ENCODE assay signal across 15 cellular contexts in genomic region chr2:107133412-107133811, GRCh38.
A peak's percentile ranks its signal among the peaks of the same experiment; 100 is the strongest.
DNase-seq lines count a peak whose midpoint lies in the region; ATAC-seq, FAIRE-seq and TF ChIP-seq lines count a peak whose summit lies in the region.
"Had no signal": no experiment of that assay in that cellular context is flagged by ENCODE, and none has a peak within 500 bp of the region (broad histone marks: within the 10 kb centered on the region; RNA-seq: fewer than 3 reads in every experiment).

No MANE protein-coding gene starts in this region.

- H3K4me1 ChIP-seq in HepG2 (ENCODE audit: insufficient read depth, low read length) (no peaks in the 10 kb centered on the region), right lobe of liver (no peaks in the 10 kb centered on the region), neuronal stem cell (ENCODE audit: control insufficient read depth in 2 of 2, insufficient read depth in 1 of 2, low read depth in 1 of 2, low read length in 2 of 2) (no peaks in the 10 kb centered on the region)

- no peak overlapping the region for H3K4me2 ChIP-seq in HepG2 (ENCODE audit: low read depth, low read length)
- H3K4me2 ChIP-seq in neuronal stem cell (ENCODE audit: insufficient read depth, low read length, poor library complexity, severe bottlenecking), result no peak overlapping the region

- no peak overlapping the region for H3K23ac ChIP-seq in neuronal stem cell (ENCODE audit: low read depth, low read length, poor library complexity)

- no peaks in the 10 kb centered on the region for H3K27me3 Mint-ChIP-seq in activated CD4-positive, alpha-beta T cell treated with anti-CD3 and anti-CD28 coated beads, Interleukin-2, amount 10 ng/mL, durations not matched to agents 7 days and 5 days
- H3K27me3 Mint-ChIP-seq: CD4-positive, alpha-beta memory T cell had no signal

- H3K9me3 ChIP-seq in HepG2 (ENCODE audit: low read length), result no peaks in the 10 kb centered on the region
- H3K9me3 ChIP-seq in right lobe of liver, result no peaks in the 10 kb centered on the region
- H3K9me3 ChIP-seq in neuronal stem cell (replicated peaks in 1 of 2; ENCODE audit: control insufficient read depth in 2 of 2, insufficient read depth in 1 of 2, low read depth in 1 of 2, low read length in 2 of 2), result peaks cover 0 to 5% of the 10 kb centered on the region in 2 donors

- TF ChIP-seq CTCF in HepG2 (CRISPR knock-in tag; IDR thresholded peaks at IDR 0.05) (no peak), right lobe of liver (IDR thresholded peaks at IDR 0.05) (no peak)

- H2BK5ac ChIP-seq in neuronal stem cell (ENCODE audit: low read length), result no peak overlapping the region

- TF ChIP-seq POLR2A in HepG2 (IDR thresholded peaks at IDR 0.05; ENCODE audit: insufficient read depth in 1 of 2, low read depth in 2 of 2, low read length in 2 of 2), result no peak
- no peak for TF ChIP-seq POLR2A in right lobe of liver (IDR thresholded peaks at IDR 0.05)

- ATAC-seq in HepG2, result no peak
- ATAC-seq in right lobe of liver, result no peak
- ATAC-seq in HG03432 (IDR thresholded peaks at IDR 0.05; ENCODE audit: unreplicated experiment), result no peak
- ATAC-seq: HCT116 had no signal

- no peaks in the 10 kb centered on the region for H4K20me1 ChIP-seq in HepG2 (ENCODE audit: insufficient read depth, low read length)

- no peaks in the 10 kb centered on the region for H3K79me2 ChIP-seq in HepG2 (ENCODE audit: insufficient read depth, low read length)

- H3K4me3 ChIP-seq in HepG2 (replicated peaks in 1 of 3; ENCODE audit: insufficient read depth in 1 of 3, low read depth in 2 of 3, low read length in 3 of 3), result no peak overlapping the region
- H3K4me3 ChIP-seq in right lobe of liver, result no peak overlapping the region
- peak overlapping the region in 1 of 2 donors; percentile 65 for H3K4me3 ChIP-seq in neuronal stem cell (ENCODE audit: low read length in 2 of 2)

- no peak overlapping the region for H2BK12ac ChIP-seq in neuronal stem cell (ENCODE audit: low read length)

- no peak for FAIRE-seq in HepG2 (lab: Jason Lieb, UNC)
- FAIRE-seq in HTR-8/SVneo (lab: Jason Lieb, UNC), result peak; percentile 80
- FAIRE-seq: G401.6 had no signal

- CTCF ChIA-PET in HepG2 (lab: Yijun Ruan, JAX; ENCODE audit: low intra/inter-chr PET ratio, low total read pairs), result no interaction called here
- CTCF ChIA-PET in activated CD4-positive, alpha-beta T cell treated with anti-CD3 and anti-CD28 coated beads, Interleukin-2, amount 10 ng/mL, durations not matched to agents 7 days and 5 days (lab: Charles Lee), result no interaction called here

- no peak overlapping the region for H4K8ac ChIP-seq in neuronal stem cell (ENCODE audit: low read depth, low read length)

- BruUV-seq in HepG2 (replicated peaks; lab: Mats Ljungman, UMichigan), result no TSS peak

- H3K27me3 ChIP-seq in HepG2 (ENCODE audit: control insufficient read depth in 1 of 2, insufficient read depth in 2 of 2, low read length in 2 of 2) (no peaks in the 10 kb centered on the region), right lobe of liver (no peaks in the 10 kb centered on the region), neuronal stem cell (ENCODE audit: control insufficient read depth in 3 of 3, insufficient read depth in 3 of 3, low read depth in 1 of 3, low read length in 3 of 3) (no peaks in the 10 kb centered on the region)

- H3K9me3 Mint-ChIP-seq in activated CD4-positive, alpha-beta T cell treated with anti-CD3 and anti-CD28 coated beads, Interleukin-2, amount 10 ng/mL, durations not matched to agents 7 days and 5 days, result no peaks in the 10 kb centered on the region

- TF ChIP-seq EP300 in HepG2 (IDR thresholded peaks at IDR 0.05; ENCODE audit: low read depth in 2 of 2, low read length in 2 of 2), result no peak
- no peak for TF ChIP-seq EP300 in HepG2 (CRISPR knock-in tag; IDR thresholded peaks at IDR 0.05; ENCODE audit: borderline replicate concordance)

- no peak overlapping the region for H3K4me3 Mint-ChIP-seq in activated CD4-positive, alpha-beta T cell treated with anti-CD3 and anti-CD28 coated beads, Interleukin-2, amount 10 ng/mL, durations not matched to agents 7 days and 5 days
- H3K4me3 Mint-ChIP-seq: CD4-positive, alpha-beta memory T cell had no signal

- H3K36me3 Mint-ChIP-seq in activated CD4-positive, alpha-beta T cell treated with anti-CD3 and anti-CD28 coated beads, Interleukin-2, amount 10 ng/mL, durations not matched to agents 7 days and 5 days (ENCODE audit: low read depth), result no peaks in the 10 kb centered on the region
- H3K36me3 Mint-ChIP-seq: CD4-positive, alpha-beta memory T cell had no signal

- no peak overlapping the region for H3K27ac Mint-ChIP-seq in activated CD4-positive, alpha-beta T cell treated with anti-CD3 and anti-CD28 coated beads, Interleukin-2, amount 10 ng/mL, durations not matched to agents 7 days and 5 days
- H3K27ac Mint-ChIP-seq: CD4-positive, alpha-beta memory T cell had no signal

- in situ Hi-C loops in HepG2 (cut with HindIII; ENCODE audit: extremely low pct_ligation_motif_present, low pct_unique_long_range_greater_than_20kb), result no loop called here

- POLR2A ChIA-PET in HepG2 (lab: Yijun Ruan, JAX), result no interaction called here
- POLR2A ChIA-PET in activated CD4-positive, alpha-beta T cell treated with anti-CD3 and anti-CD28 coated beads, Interleukin-2, amount 10 ng/mL, durations not matched to agents 7 days and 5 days (lab: Charles Lee), result no interaction called here

- H4K91ac ChIP-seq in neuronal stem cell (ENCODE audit: low read depth, low read length, poor library complexity), result peak overlapping the region; percentile 5

- H3K27ac ChIP-seq in HepG2 (ENCODE audit: extremely low read length, insufficient read depth, low read length) (no peak overlapping the region), right lobe of liver (no peak overlapping the region), neuronal stem cell (replicated peaks; ENCODE audit: low read length) (no peak overlapping the region)
- H3K27ac ChIP-seq: 22Rv1, C4-2B had no signal

- H3K4me1 Mint-ChIP-seq in activated CD4-positive, alpha-beta T cell treated with anti-CD3 and anti-CD28 coated beads, Interleukin-2, amount 10 ng/mL, durations not matched to agents 7 days and 5 days, result no peaks in the 10 kb centered on the region
- H3K4me1 Mint-ChIP-seq: CD4-positive, alpha-beta memory T cell had no signal

- no peak for TF ChIP-seq RAD21 in HepG2 (CRISPR knock-in tag; IDR thresholded peaks at IDR 0.05)

- H3K36me3 ChIP-seq in HepG2 (replicated peaks in 1 of 2; ENCODE audit: control insufficient read depth in 1 of 2, insufficient read depth in 2 of 2, low read length in 2 of 2) (no peaks in the 10 kb centered on the region), right lobe of liver (no peaks in the 10 kb centered on the region), neuronal stem cell (replicated peaks in 1 of 2; ENCODE audit: control insufficient read depth in 2 of 2, insufficient read depth in 2 of 2, low read length in 2 of 2) (no peaks in the 10 kb centered on the region)

- DNase-seq in HepG2 (ENCODE audit: low spot score) (no peak), right lobe of liver (no peak), HTR-8/SVneo (ENCODE audit: insufficient read length, low spot score) (no peak), neuronal stem cell (ENCODE audit: low spot score) (no peak), UCSD-AML1 (lab: John Stamatoyannopoulos, UW; ENCODE audit: unreplicated experiment) (no peak)
- DNase-seq in activated CD4-positive, alpha-beta T cell treated with anti-CD3 and anti-CD28 coated beads, Interleukin-2, amount 10 ng/mL, durations not matched to agents 7 days and 5 days, result no peak
- DNase-seq: CD4-positive, alpha-beta memory T cell; DMS79; EL; KBM-7 had no signal

- H3K79me1 ChIP-seq in neuronal stem cell (ENCODE audit: low read depth, low read length), result no peaks in the 10 kb centered on the region

- H3K14ac ChIP-seq in neuronal stem cell (ENCODE audit: low read length), result peak overlapping the region; percentile 32

- H2BK15ac ChIP-seq in neuronal stem cell (ENCODE audit: low read length), result no peak overlapping the region

- no peak overlapping the region for H3K18ac ChIP-seq in neuronal stem cell (ENCODE audit: low read length)

- intact Hi-C loops in HepG2 (cut with micrococcal nuclease; ENCODE audit: unreplicated experiment), result no loop called here
- intact Hi-C loops in right lobe of liver (cut with DNase I), result no loop called here

- H3K9ac ChIP-seq in HepG2 (ENCODE audit: insufficient read depth, low read depth, low read length) (no peak overlapping the region), neuronal stem cell (ENCODE audit: low read depth, low read length, poor library complexity) (no peak overlapping the region)

- no peak overlapping the region for H2BK120ac ChIP-seq in neuronal stem cell (ENCODE audit: low read depth, low read length)

- H2AFZ ChIP-seq in HepG2 (ENCODE audit: low read length), result no peak overlapping the region
- H2AFZ ChIP-seq in neuronal stem cell (ENCODE audit: low read length), result no peak overlapping the region

- WGBS in HepG2 (ENCODE audit: low lambda C conversion rate), result 3% methylated on average over 1 of the region's 1 CpG
- 50% methylated on average over 1 of the region's 1 CpG for WGBS in right lobe of liver (ENCODE audit: insufficient coverage, low coverage, low lambda C conversion rate, missing lambda C conversion rate)
- WGBS in neuronal stem cell (ENCODE audit: extremely low coverage in 2 of 2, insufficient read length in 2 of 2, insufficient replicate concordance in 1 of 2), 2 donors, result no CpG with 5 or more reads among the region's 1 CpG

- no peak overlapping the region for H2AK5ac ChIP-seq in neuronal stem cell (ENCODE audit: low read depth, low read length)

- no peak overlapping the region for H3K4ac ChIP-seq in neuronal stem cell (ENCODE audit: low read length)

TF ChIP-seq in HepG2, 621 proteins besides CTCF, POLR2A, EP300 and RAD21 (continues in another document):
- no peak for TF ChIP-seq ZBTB3 (CRISPR knock-in tag; IDR thresholded peaks at IDR 0.05; ENCODE audit: borderline replicate concordance, low read depth)
- TF ChIP-seq FOXA1 (IDR thresholded peaks at IDR 0.05), result peak; percentile 35; the same call in 1 of the 2 replicates
- TF ChIP-seq FOXA1 (CRISPR knock-in tag; IDR thresholded peaks at IDR 0.05), result no peak
- TF ChIP-seq IKZF1 (IDR thresholded peaks at IDR 0.05), result 0 out of 2 replicates have a peak, but pooled peaks have one; percentile 80
- TF ChIP-seq ZNF724P (CRISPR knock-in tag; IDR thresholded peaks at IDR 0.05; ENCODE audit: borderline replicate concordance), result no peak
- no peak for TF ChIP-seq ZBTB7A (CRISPR knock-in tag; IDR thresholded peaks at IDR 0.05)
- no peak for TF ChIP-seq ZNF556 (CRISPR knock-in tag; IDR thresholded peaks at IDR 0.05; ENCODE audit: borderline replicate concordance)
- TF ChIP-seq ZNF282 (IDR thresholded peaks at IDR 0.05; ENCODE audit: partially characterized antibody), result peak; percentile 70
- peak; percentile 21 for TF ChIP-seq PHB2 (IDR thresholded peaks at IDR 0.05; ENCODE audit: partially characterized antibody)
- no peak for TF ChIP-seq KLF16 (CRISPR knock-in tag; IDR thresholded peaks at IDR 0.05)
